In genomic region chr15:60773893-60774292, GRCh38 we compare ENCODE assay signal across 21 cellular contexts.
DNase-seq lines count a peak whose midpoint lies in the region; ATAC-seq and TF ChIP-seq lines count a peak whose summit lies in the region.
"Had no signal": no experiment of that assay in that cellular context is flagged by ENCODE, and none has a peak within 500 bp of the region (broad histone marks: within the 10 kb centered on the region; RNA-seq: fewer than 3 reads in every experiment).

No MANE protein-coding gene starts in this region.

- ATAC-seq in activated naive CD4-positive, alpha-beta T cell treated with anti-CD3 and anti-CD28 coated beads, Interleukin-2, amount 50 U/mL, for 72 hours: no peak
- no peak for ATAC-seq in activated T-helper 17 cell treated with anti-CD3 and anti-CD28 coated beads, Interleukin-2, amount 50 U/mL, for 72 hours (replicated peaks)
- ATAC-seq in left colon: no peak
- no peak for ATAC-seq in WTC11
- ATAC-seq: HCT116 had no signal

- intact Hi-C loops in activated naive CD4-positive, alpha-beta T cell treated with anti-CD3 and anti-CD28 coated beads for 36 hours (cut with micrococcal nuclease): loop anchor here (2.0 kb wide), 2 partner anchors 43 to 71 kb away; no protein-coding TSS in a partner anchor
- intact Hi-C loops in left colon (cut with DNase I, micrococcal nuclease): no loop called here

- H3K27ac ChIP-seq in Karpas-422 (ENCODE audit: low read length): no peak overlapping the region
- H3K27ac ChIP-seq: BLaER1, SJSA1 had no signal

- H3K36me3 Mint-ChIP-seq in activated naive CD4-positive, alpha-beta T cell treated with anti-CD3 and anti-CD28 coated beads for 36 hours (ENCODE audit: low read depth): peaks cover 5% of the 10 kb centered on the region
- H3K36me3 Mint-ChIP-seq in activated naive CD4-positive, alpha-beta T cell treated with anti-CD3 and anti-CD28 coated beads, Interleukin-2, amount 50 U/mL, for 72 hours: peaks cover 0 to 25% of the 10 kb centered on the region in 2 donors
- no peaks in the 10 kb centered on the region for H3K36me3 Mint-ChIP-seq in activated T-helper 17 cell treated with anti-CD3 and anti-CD28 coated beads, Interleukin-2, amount 50 U/mL, for 72 hours (ENCODE audit: low read depth)
- H3K36me3 Mint-ChIP-seq in WTC11: no peaks in the 10 kb centered on the region
- H3K36me3 Mint-ChIP-seq: CD4-positive, CD25-positive, alpha-beta regulatory T cell had no signal

- no peaks in the 10 kb centered on the region for H3K27me3 Mint-ChIP-seq in activated naive CD4-positive, alpha-beta T cell treated with anti-CD3 and anti-CD28 coated beads for 36 hours (ENCODE audit: low read depth)
- H3K27me3 Mint-ChIP-seq in activated T-helper 17 cell treated with anti-CD3 and anti-CD28 coated beads, Interleukin-2, amount 50 U/mL, for 72 hours: no peaks in the 10 kb centered on the region
- H3K27me3 Mint-ChIP-seq in WTC11 (ENCODE audit: low read depth): no peaks in the 10 kb centered on the region; the same call in 1 of the 2 replicates
- H3K27me3 Mint-ChIP-seq: CD4-positive, CD25-positive, alpha-beta regulatory T cell had no signal

- CTCF ChIA-PET in activated naive CD4-positive, alpha-beta T cell treated with anti-CD3 and anti-CD28 coated beads for 36 hours (lab: Charles Lee): interaction anchor here (0.7 to 1.5 kb wide), 4 partner anchors 12 to 57 kb away, joined by 3 to 4 read pairs (median 3); no protein-coding TSS in a partner anchor
- CTCF ChIA-PET in WTC11 (lab: Charles Lee): interaction anchor here (2.8 kb wide), 1 partner anchor 14 kb away, joined by 12 read pairs; no protein-coding TSS in a partner anchor

- no peak for TF ChIP-seq CTCF in WTC11 (IDR thresholded peaks at IDR 0.05)

- no peaks in the 10 kb centered on the region for H3K79me2 ChIP-seq in Karpas-422 (ENCODE audit: low read length)

- H3K27me3 ChIP-seq in Karpas-422 (ENCODE audit: low read length): no peaks in the 10 kb centered on the region
- H3K27me3 ChIP-seq: BLaER1, SJSA1 had no signal

- no peaks in the 10 kb centered on the region for H3K9me3 Mint-ChIP-seq in activated naive CD4-positive, alpha-beta T cell treated with anti-CD3 and anti-CD28 coated beads for 36 hours
- peaks cover 0 to 7% of the 10 kb centered on the region in 2 donors for H3K9me3 Mint-ChIP-seq in activated naive CD4-positive, alpha-beta T cell treated with anti-CD3 and anti-CD28 coated beads, Interleukin-2, amount 50 U/mL, for 72 hours
- no peaks in the 10 kb centered on the region for H3K9me3 Mint-ChIP-seq in activated T-helper 17 cell treated with anti-CD3 and anti-CD28 coated beads, Interleukin-2, amount 50 U/mL, for 72 hours
- no peaks in the 10 kb centered on the region for H3K9me3 Mint-ChIP-seq in WTC11

- no peaks in the 10 kb centered on the region for H4K20me1 ChIP-seq in Karpas-422 (ENCODE audit: insufficient read depth, low read depth, low read length)
- H4K20me1 ChIP-seq: BLaER1 had no signal

- no peak for DNase-seq in activated naive CD4-positive, alpha-beta T cell treated with anti-CD3 and anti-CD28 coated beads for 36 hours
- DNase-seq in activated naive CD4-positive, alpha-beta T cell treated with anti-CD3 and anti-CD28 coated beads, Interleukin-2, amount 50 U/mL, for 72 hours (ENCODE audit: low spot score in 2 of 2): no peak
- peak; percentile 38 for DNase-seq in islet precursor cell
- DNase-seq in left colon: no peak
- DNase-seq in Karpas-422: no peak
- DNase-seq in WTC11 (ENCODE audit: low spot score): no peak
- DNase-seq: CD4-positive, CD25-positive, alpha-beta regulatory T cell; GOT3; KG1; NCI-H1092; NCI-H1417 treated with DMSO at 0.1 percent for 48 hours; NCI-H1694 treated with DMSO at 0.1 percent for 48 hours; NCI-H2081; NCI-H2227 treated with DMSO at 0.1 percent for 48 hours; NCI-H69; Right ventricle myocardium superior; RPMI8226 had no signal

- H2AFZ ChIP-seq in Karpas-422 (ENCODE audit: low read length): no peak overlapping the region

- no peak overlapping the region for H3K4me3 Mint-ChIP-seq in activated naive CD4-positive, alpha-beta T cell treated with anti-CD3 and anti-CD28 coated beads for 36 hours
- peak overlapping the region; percentile 82 for H3K4me3 Mint-ChIP-seq in activated T-helper 17 cell treated with anti-CD3 and anti-CD28 coated beads, Interleukin-2, amount 50 U/mL, for 72 hours
- H3K4me3 Mint-ChIP-seq in WTC11: no peak overlapping the region
- H3K4me3 Mint-ChIP-seq: CD4-positive, CD25-positive, alpha-beta regulatory T cell had no signal

- H3K9me3 ChIP-seq in Karpas-422 (ENCODE audit: low read length): no peaks in the 10 kb centered on the region
- H3K9me3 ChIP-seq: BLaER1, SJSA1 had no signal

- peaks cover 15% of the 10 kb centered on the region for H3K4me1 ChIP-seq in Karpas-422 (ENCODE audit: low read length)
- H3K4me1 ChIP-seq: BLaER1, SJSA1 had no signal

- peaks cover 62% of the 10 kb centered on the region for H3K4me1 Mint-ChIP-seq in activated naive CD4-positive, alpha-beta T cell treated with anti-CD3 and anti-CD28 coated beads for 36 hours (ENCODE audit: low read depth)
- peaks cover 71% of the 10 kb centered on the region for H3K4me1 Mint-ChIP-seq in activated T-helper 17 cell treated with anti-CD3 and anti-CD28 coated beads, Interleukin-2, amount 50 U/mL, for 72 hours
- H3K4me1 Mint-ChIP-seq in WTC11: peaks cover 60% of the 10 kb centered on the region

- H3K9me2 ChIP-seq in Karpas-422 (replicated peaks; ENCODE audit: insufficient read depth, low read length): no peaks in the 10 kb centered on the region

- no peak overlapping the region for H3K4me3 ChIP-seq in Karpas-422 (ENCODE audit: low read length)
- H3K4me3 ChIP-seq: BLaER1, SJSA1 had no signal

- no peaks in the 10 kb centered on the region for H3K36me3 ChIP-seq in Karpas-422 (ENCODE audit: insufficient read depth, low read length)
- H3K36me3 ChIP-seq: BLaER1, SJSA1 had no signal

- peak overlapping the region; percentile 95 for H3K27ac Mint-ChIP-seq in activated naive CD4-positive, alpha-beta T cell treated with anti-CD3 and anti-CD28 coated beads for 36 hours
- peak overlapping the region in 1 of 2 donors; percentile 97 for H3K27ac Mint-ChIP-seq in activated naive CD4-positive, alpha-beta T cell treated with anti-CD3 and anti-CD28 coated beads, Interleukin-2, amount 50 U/mL, for 72 hours
- H3K27ac Mint-ChIP-seq in activated T-helper 17 cell treated with anti-CD3 and anti-CD28 coated beads, Interleukin-2, amount 50 U/mL, for 72 hours: no peak overlapping the region
- no peak overlapping the region for H3K27ac Mint-ChIP-seq in WTC11

- no peak overlapping the region for H3K4me2 ChIP-seq in Karpas-422 (ENCODE audit: low read depth, low read length, poor library complexity, severe bottlenecking)
- H3K4me2 ChIP-seq: BLaER1 had no signal

- no peak overlapping the region for H3K9ac ChIP-seq in Karpas-422 (ENCODE audit: low read length)
- H3K9ac ChIP-seq: BLaER1 had no signal

- POLR2A ChIA-PET in WTC11 (lab: Charles Lee): no interaction called here

TF ChIP-seq in WTC11, 78 proteins besides CTCF, POLR2A, EP300 and RAD21 (continues in another document):
- TF ChIP-seq CDX4 (CRISPR knock-in tag; IDR thresholded peaks at IDR 0.05; ENCODE audit: borderline replicate concordance) (no peak), ZNF396 (CRISPR knock-in tag; IDR thresholded peaks at IDR 0.05; ENCODE audit: borderline replicate concordance) (no peak), FOXP4 (CRISPR knock-in tag; IDR thresholded peaks at IDR 0.05) (no peak), SOX15 (CRISPR knock-in tag; IDR thresholded peaks at IDR 0.05) (no peak), AR (CRISPR knock-in tag; IDR thresholded peaks at IDR 0.05) (no peak)
